In genomic region chr4:89140168-89140759, GRCh38 we compare ENCODE assay signal across 1 cellular context.
TF ChIP-seq lines count a peak whose summit lies in the region.

No MANE protein-coding gene starts in this region.

TF ChIP-seq in H1, 55 proteins besides CTCF, POLR2A, EP300 and RAD21 (continued from another document):
- TF ChIP-seq ATF3 (IDR thresholded peaks at IDR 0.05; ENCODE audit: insufficient read depth, low read depth, low read length), result no peak
- no peak for TF ChIP-seq USF2 (IDR thresholded peaks at IDR 0.05; ENCODE audit: low read length)
- no peak for TF ChIP-seq POLR2AphosphoS5 (IDR thresholded peaks at IDR 0.05; ENCODE audit: low read depth, low read length)
- TF ChIP-seq KDM5A (IDR thresholded peaks at IDR 0.05; ENCODE audit: low read length), result no peak
- TF ChIP-seq ATF2 (IDR thresholded peaks at IDR 0.05; ENCODE audit: low read length), result no peak
- no peak for TF ChIP-seq SAP30 (IDR thresholded peaks at IDR 0.05; ENCODE audit: insufficient read depth, insufficient replicate concordance, low read length)
- no peak for TF ChIP-seq KDM4A (IDR thresholded peaks at IDR 0.05; ENCODE audit: low read depth, low read length, severe bottlenecking)
- TF ChIP-seq CREB1 (IDR thresholded peaks at IDR 0.05), result no peak
- TF ChIP-seq CBX8 (IDR thresholded peaks at IDR 0.05; ENCODE audit: borderline replicate concordance, low read depth, low read length), result no peak
- TF ChIP-seq TAF1 (IDR thresholded peaks at IDR 0.05; ENCODE audit: low read depth, low read length), result no peak
